Comparison of ENCODE assay signal across 1 cellular context in the genomic region with DNA sequence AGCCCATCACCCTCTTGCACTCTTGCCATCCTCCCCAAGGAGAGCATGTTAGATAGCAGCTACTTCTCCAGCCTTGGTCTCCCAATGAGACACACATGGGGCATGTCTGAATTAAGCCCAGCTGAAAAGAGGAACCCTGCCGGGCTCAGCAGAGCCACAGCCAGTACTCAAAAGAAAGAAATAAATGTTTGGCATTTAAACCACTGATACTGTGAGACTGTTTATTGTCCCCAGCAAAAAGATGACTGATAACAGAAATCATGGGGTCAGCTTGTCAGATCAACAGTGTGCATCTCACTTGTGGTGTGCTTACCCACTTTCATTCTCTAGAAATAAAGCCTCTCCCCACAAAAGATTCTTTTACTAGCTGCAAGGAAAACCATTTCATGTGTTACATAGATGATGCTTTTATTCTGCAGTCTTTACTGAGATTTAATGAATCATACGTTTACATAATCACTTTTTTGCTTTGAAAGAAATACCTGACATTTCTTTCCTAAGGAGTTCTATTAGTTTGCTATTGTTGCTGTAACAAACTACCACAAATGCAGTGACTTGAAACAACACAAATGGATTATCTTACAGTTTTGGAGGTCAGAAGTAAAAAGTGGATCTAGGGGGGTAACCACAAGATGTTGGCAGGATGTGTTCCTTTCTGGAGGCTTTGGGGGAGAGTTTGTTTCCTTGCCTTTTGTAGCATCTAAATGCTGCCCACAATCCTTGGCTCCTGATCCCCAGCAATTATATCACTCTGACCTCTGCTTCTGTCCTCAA.
TF ChIP-seq lines count a peak whose summit lies in the region.

No MANE protein-coding gene starts in this region.

TF ChIP-seq in WTC11, 78 proteins besides CTCF, POLR2A, EP300 and RAD21 (continued from another document):
- TF ChIP-seq, protein P1, sequence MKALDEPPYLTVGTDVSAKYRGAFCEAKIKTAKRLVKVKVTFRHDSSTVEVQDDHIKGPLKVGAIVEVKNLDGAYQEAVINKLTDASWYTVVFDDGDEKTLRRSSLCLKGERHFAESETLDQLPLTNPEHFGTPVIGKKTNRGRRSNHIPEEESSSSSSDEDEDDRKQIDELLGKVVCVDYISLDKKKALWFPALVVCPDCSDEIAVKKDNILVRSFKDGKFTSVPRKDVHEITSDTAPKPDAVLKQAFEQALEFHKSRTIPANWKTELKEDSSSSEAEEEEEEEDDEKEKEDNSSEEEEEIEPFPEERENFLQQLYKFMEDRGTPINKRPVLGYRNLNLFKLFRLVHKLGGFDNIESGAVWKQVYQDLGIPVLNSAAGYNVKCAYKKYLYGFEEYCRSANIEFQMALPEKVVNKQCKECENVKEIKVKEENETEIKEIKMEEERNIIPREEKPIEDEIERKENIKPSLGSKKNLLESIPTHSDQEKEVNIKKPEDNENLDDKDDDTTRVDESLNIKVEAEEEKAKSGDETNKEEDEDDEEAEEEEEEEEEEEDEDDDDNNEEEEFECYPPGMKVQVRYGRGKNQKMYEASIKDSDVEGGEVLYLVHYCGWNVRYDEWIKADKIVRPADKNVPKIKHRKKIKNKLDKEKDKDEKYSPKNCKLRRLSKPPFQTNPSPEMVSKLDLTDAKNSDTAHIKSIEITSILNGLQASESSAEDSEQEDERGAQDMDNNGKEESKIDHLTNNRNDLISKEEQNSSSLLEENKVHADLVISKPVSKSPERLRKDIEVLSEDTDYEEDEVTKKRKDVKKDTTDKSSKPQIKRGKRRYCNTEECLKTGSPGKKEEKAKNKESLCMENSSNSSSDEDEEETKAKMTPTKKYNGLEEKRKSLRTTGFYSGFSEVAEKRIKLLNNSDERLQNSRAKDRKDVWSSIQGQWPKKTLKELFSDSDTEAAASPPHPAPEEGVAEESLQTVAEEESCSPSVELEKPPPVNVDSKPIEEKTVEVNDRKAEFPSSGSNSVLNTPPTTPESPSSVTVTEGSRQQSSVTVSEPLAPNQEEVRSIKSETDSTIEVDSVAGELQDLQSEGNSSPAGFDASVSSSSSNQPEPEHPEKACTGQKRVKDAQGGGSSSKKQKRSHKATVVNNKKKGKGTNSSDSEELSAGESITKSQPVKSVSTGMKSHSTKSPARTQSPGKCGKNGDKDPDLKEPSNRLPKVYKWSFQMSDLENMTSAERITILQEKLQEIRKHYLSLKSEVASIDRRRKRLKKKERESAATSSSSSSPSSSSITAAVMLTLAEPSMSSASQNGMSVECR (CRISPR knock-in tag; IDR thresholded peaks at IDR 0.05; ENCODE audit: borderline replicate concordance), result no peak
